In genomic region chr18:28584726-28585125, GRCh38 we compare ENCODE assay signal across 14 cellular contexts.
DNase-seq lines count a peak whose midpoint lies in the region; TF ChIP-seq lines count a peak whose summit lies in the region.
"Had no signal": no experiment of that assay in that cellular context is flagged by ENCODE, and none has a peak within 500 bp of the region (broad histone marks: within the 10 kb centered on the region; RNA-seq: fewer than 3 reads in every experiment).

No MANE protein-coding gene starts in this region.

- peaks cover 4% of the 10 kb centered on the region for H3K4me1 ChIP-seq in mesodermal cell (ENCODE audit: control insufficient read depth, insufficient read depth, low read length, poor library complexity, severe bottlenecking)
- H3K4me1 ChIP-seq in vagina, result no peaks in the 10 kb centered on the region
- H3K4me1 ChIP-seq: BLaER1 treated with 17β-estradiol and CSF1 and Interleukin-3, amounts not matched to agents 10 nM and 100 nM; parathyroid adenoma had no signal

- WGBS in mesodermal cell (ENCODE audit: insufficient coverage in 2 of 2), 2 experiments, result 20 to 28% methylated on average over 4 of the region's 5 CpGs

- DNase-seq in AG10803 (ENCODE audit: low read depth) (peak; percentile 82), dedifferentiated amniotic fluid mesenchymal stem cell (ENCODE audit: extremely low spot score) (peak; percentile 93), vagina (ENCODE audit: extremely low spot score in 2 of 2) (no peak), HuH-7 (ENCODE audit: low spot score) (no peak)
- DNase-seq in stimulated activated CD4-positive, alpha-beta T cell treated with anti-CD3 and anti-CD28 coated beads, Interleukin-1b, Interleukin-23, amount 100 ng/mL, for 48 hours, result no peak
- DNase-seq in stimulated activated naive CD4-positive, alpha-beta T cell treated with Interleukin-2 at 50 U/mL for 16 hours (lab: John Stamatoyannopoulos, UW), result no peak
- DNase-seq: effector memory CD4-positive, alpha-beta T cell; kidney; NCI-H2081; RPMI8226 had no signal

- peak; percentile 40; the same call in 1 of the 2 replicates for TF ChIP-seq EP300 in Ishikawa (IDR thresholded peaks at IDR 0.05; ENCODE audit: borderline replicate concordance)

- H3K4me3 ChIP-seq in AG10803 (ENCODE audit: low read length) (no peak overlapping the region), mesodermal cell (ENCODE audit: extremely low read depth, insufficient read depth, low read length, poor library complexity, severe bottlenecking) (no peak overlapping the region), vagina (no peak overlapping the region)
- H3K4me3 ChIP-seq: BLaER1 treated with 17β-estradiol and CSF1 and Interleukin-3, amounts not matched to agents 10 nM and 100 nM had no signal

- peak; percentile 15; the same call in 1 of the 2 replicates for TF ChIP-seq RAD21 in Ishikawa (IDR thresholded peaks at IDR 0.05; ENCODE audit: low read depth)

- H3K36me3 ChIP-seq in mesodermal cell (ENCODE audit: control insufficient read depth, insufficient read depth, low read length) (no peaks in the 10 kb centered on the region), vagina (no peaks in the 10 kb centered on the region)
- H3K36me3 ChIP-seq: BLaER1 treated with 17β-estradiol and CSF1 and Interleukin-3, amounts not matched to agents 10 nM and 100 nM had no signal

- intact Hi-C loops in vagina (cut with DNase I), result no loop called here

- TF ChIP-seq POLR2A in vagina (IDR thresholded peaks at IDR 0.05), result no peak

- no peaks in the 10 kb centered on the region for H3K9me3 ChIP-seq in mesodermal cell (ENCODE audit: control insufficient read depth, low read length)
- H3K9me3 ChIP-seq in vagina, result no peaks in the 10 kb centered on the region
- H3K9me3 ChIP-seq: BLaER1 treated with 17β-estradiol and CSF1 and Interleukin-3, amounts not matched to agents 10 nM and 100 nM had no signal

- no peaks in the 10 kb centered on the region for H3K27me3 ChIP-seq in vagina
- H3K27me3 ChIP-seq: BLaER1 treated with 17β-estradiol and CSF1 and Interleukin-3, amounts not matched to agents 10 nM and 100 nM had no signal

- H3K27ac ChIP-seq in mesodermal cell (ENCODE audit: low read depth, low read length, severe bottlenecking) (peak overlapping the region; percentile 12), vagina (no peak overlapping the region)
- H3K27ac ChIP-seq: BLaER1 treated with 17β-estradiol and CSF1 and Interleukin-3, amounts not matched to agents 10 nM and 100 nM; parathyroid adenoma had no signal

- TF ChIP-seq CTCF in AG10803 (conservative IDR thresholded peaks at IDR 0.05; ENCODE audit: low read length), result no peak
- no peak for TF ChIP-seq CTCF in vagina (IDR thresholded peaks at IDR 0.05)

TF ChIP-seq in Ishikawa, 13 proteins besides CTCF, POLR2A, EP300 and RAD21:
- TF ChIP-seq NFIC (IDR thresholded peaks at IDR 0.05), result no peak
- TF ChIP-seq EGR1 (IDR thresholded peaks at IDR 0.05), result no peak
- TF ChIP-seq TCF12 (IDR thresholded peaks at IDR 0.05; ENCODE audit: low read depth), result 0 out of 2 replicates have a peak, but pooled peaks have one; percentile 29
- no peak for TF ChIP-seq MAX (IDR thresholded peaks at IDR 0.05)
- peak; percentile 97 for TF ChIP-seq TEAD4 (IDR thresholded peaks at IDR 0.05)

Comparison
In these comparisons a context has a peak if more than half of its experiments do, and no peak if none do; other contexts are left out.
1. DNase-seq: peak in AG10803 (single experiment) and dedifferentiated amniotic fluid mesenchymal stem cell (single experiment); none in stimulated activated CD4-positive, alpha-beta T cell treated with anti-CD3 and anti-CD28 coated beads, Interleukin-1b, Interleukin-23, amount 100 ng/mL, for 48 hours (single experiment), vagina (0 of 2), HuH-7 (single experiment) and stimulated activated naive CD4-positive, alpha-beta T cell treated with Interleukin-2 at 50 U/mL for 16 hours (single experiment).